In the genomic region with DNA sequence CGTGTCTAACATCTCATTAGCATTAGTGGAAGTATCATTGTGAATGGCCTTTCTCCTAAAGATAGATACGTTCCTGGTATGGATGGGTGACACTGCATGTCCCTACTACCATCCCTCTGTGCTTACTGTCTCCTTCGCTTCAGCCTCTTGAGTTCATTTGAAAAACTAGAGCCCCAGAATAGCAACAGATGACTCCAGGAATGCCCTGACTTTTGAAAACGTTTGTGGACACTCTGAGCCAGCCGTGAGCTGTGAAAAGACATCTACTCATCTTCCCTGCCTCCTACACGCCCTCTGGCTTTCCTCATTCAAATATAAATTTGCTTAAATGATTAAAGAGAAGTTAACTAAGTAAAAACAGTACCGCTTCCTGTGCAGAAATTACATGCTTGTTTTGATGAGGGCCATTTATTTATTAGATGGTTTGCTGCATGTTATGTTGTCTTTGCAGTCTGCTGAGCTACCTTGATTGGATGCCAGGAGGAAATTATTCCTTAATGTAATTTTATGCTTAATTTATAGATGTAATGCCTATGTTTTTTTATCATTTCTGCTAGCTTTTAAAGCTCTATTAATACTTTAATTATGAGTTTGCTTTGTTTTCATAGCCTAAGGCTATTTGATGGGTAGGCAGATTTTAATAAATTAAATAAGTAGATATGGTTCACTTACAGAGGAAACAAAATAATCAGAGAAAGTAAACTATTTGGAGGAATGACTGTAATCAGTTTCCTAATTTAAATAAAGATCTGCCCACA, we compare ENCODE assay signal across 27 cellular contexts. TPM values are rescaled to one million over a fixed set of nuclear protein-coding genes. Genes with fewer than 3 reads are reported as not detected.
DNase-seq lines count a peak whose midpoint lies in the region; ATAC-seq and TF ChIP-seq lines count a peak whose summit lies in the region.
"Had no signal": no experiment of that assay in that cellular context is flagged by ENCODE, and none has a peak within 500 bp of the region (broad histone marks: within the 10 kb centered on the region; RNA-seq: fewer than 3 reads in every experiment).

No MANE protein-coding gene starts in this region.

- no peaks in the 10 kb centered on the region for H4K20me1 ChIP-seq in osteoblast (ENCODE audit: insufficient read depth, low read length)

- no peaks in the 10 kb centered on the region for H3K4me1 ChIP-seq in osteoblast (ENCODE audit: insufficient read depth, low read length)
- H3K4me1 ChIP-seq: vagina had no signal

- H2AFZ ChIP-seq in osteoblast (ENCODE audit: low read length): no peak overlapping the region

- DNase-seq in NCI-H1694 treated with DMSO at 0.1 percent for 48 hours (lab: John Stamatoyannopoulos, UW): peak; percentile 22
- DNase-seq in NCI-H1694 (lab: John Stamatoyannopoulos, UW): no peak
- DNase-seq in LNCaP clone FGC (ENCODE audit: low read depth): peak; percentile 39
- peak; percentile 39 for DNase-seq in osteoblast (ENCODE audit: insufficient read length, low spot score, missing footprints)
- DNase-seq in iPS-NIHi11 (ENCODE audit: low spot score): no peak
- DNase-seq in G401 (ENCODE audit: low spot score): no peak
- DNase-seq: 8988T; activated CD4-positive, alpha-beta T cell treated with anti-CD3 and anti-CD28 coated beads for 4 hours; activated effector memory CD4-positive, alpha-beta T cell treated with anti-CD3 and anti-CD28 coated beads, Interleukin-2, amount 50 U/mL, for 16 hours; activated naive CD8-positive, alpha-beta T cell treated with anti-CD3 and anti-CD28 coated beads, Interleukin-2, amount 10 ng/mL, durations not matched to agents 7 days and 5 days; caudate nucleus; CD4-positive, alpha-beta T cell; endodermal cell; foreskin melanocyte; naive B cell; NCI-H1092 treated with DMSO at 0.1 percent for 48 hours; NCI-H2029 treated with DMSO at 0.1 percent for 48 hours; NCI-H2227 treated with DMSO at 0.1 percent for 48 hours; occipital lobe; stimulated activated naive CD8-positive, alpha-beta T cell treated with anti-CD3 and anti-CD28 coated beads, Interleukin-15, Interleukin-2, amounts not matched to agents 100 U/mL and 50 U/mL, for 24 hours had no signal

- H3K36me3 ChIP-seq in osteoblast (ENCODE audit: insufficient read depth, low read length): no peaks in the 10 kb centered on the region
- H3K36me3 ChIP-seq: esophagus muscularis mucosa, vagina had no signal

- no peak overlapping the region for H3K4me2 ChIP-seq in osteoblast (ENCODE audit: insufficient read depth, low read length)

- ATAC-seq in GM18868 (IDR thresholded peaks at IDR 0.05; ENCODE audit: unreplicated experiment): no peak
- ATAC-seq: left lobe of liver; stimulated activated naive CD8-positive, alpha-beta T cell treated with anti-CD3 and anti-CD28 coated beads, Interleukin-15, Interleukin-2, amounts not matched to agents 100 U/mL and 50 U/mL, for 24 hours had no signal

- H3K9me3 ChIP-seq in osteoblast (ENCODE audit: low read depth, low read length): no peaks in the 10 kb centered on the region
- H3K9me3 ChIP-seq: esophagus muscularis mucosa, vagina had no signal

- TF ChIP-seq CTCF in LNCaP clone FGC (IDR thresholded peaks at IDR 0.05; ENCODE audit: control insufficient read depth, extremely low read depth, insufficient read depth): no peak
- no peak for TF ChIP-seq CTCF in VCaP (conservative IDR thresholded peaks at IDR 0.05)
- no peak for TF ChIP-seq CTCF in osteoblast (IDR thresholded peaks at IDR 0.05; ENCODE audit: extremely low read depth, low read depth, low read length)

- peaks cover 16% of the 10 kb centered on the region for H3K27me3 ChIP-seq in osteoblast (ENCODE audit: insufficient read depth, low read length)
- H3K27me3 ChIP-seq: esophagus muscularis mucosa, vagina had no signal

- in situ Hi-C loops in G401 (cut with HindIII; ENCODE audit: low sequenced_read_pairs): no loop called here

- no peak overlapping the region for H3K4me3 ChIP-seq in LNCaP clone FGC (ENCODE audit: low read depth, low read length)
- H3K4me3 ChIP-seq in osteoblast (ENCODE audit: insufficient read depth, low read length): no peak overlapping the region
- H3K4me3 ChIP-seq: esophagus muscularis mucosa, vagina had no signal

- H3K79me2 ChIP-seq in osteoblast (ENCODE audit: insufficient read depth, low read length): no peaks in the 10 kb centered on the region

- peak overlapping the region; percentile 31 for H3K27ac ChIP-seq in VCaP
- no peak overlapping the region for H3K27ac ChIP-seq in osteoblast (ENCODE audit: low read depth, low read length)
- H3K27ac ChIP-seq: esophagus muscularis mucosa, vagina had no signal

RNA-seq across cellular contexts. Expression of gene MYO3B, which starts 32.1 kb away (rescaled TPM):
- total RNA-seq in osteoblast: 0.29 and 0.36 TPM in 2 replicates
- 7.8 and 11.9 TPM in 2 replicates for total RNA-seq in G401 (2014; rRNA removed; shearing (Covaris generic))
- total RNA-seq: astrocyte; CD4-positive, alpha-beta T cell; left lobe of liver; OCI-LY7 had no signal

Comparison
In these comparisons a context has a peak if more than half of its experiments do, and no peak if none do; other contexts are left out.
1. DNase-seq: peak in NCI-H1694 treated with DMSO at 0.1 percent for 48 hours (single experiment), LNCaP clone FGC (single experiment) and osteoblast (single experiment); none in NCI-H1694 (single experiment), iPS-NIHi11 (single experiment) and G401 (single experiment).